ENCODE assay signal across 8 cellular contexts in genomic region chr15:61228025-61228901, GRCh38. TPM values are rescaled to one million over a fixed set of nuclear protein-coding genes. Genes with fewer than 3 reads are reported as not detected.
DNase-seq lines count a peak whose midpoint lies in the region; ATAC-seq, FAIRE-seq and TF ChIP-seq lines count a peak whose summit lies in the region.

No MANE protein-coding gene starts in this region.

- H4K91ac ChIP-seq in H1 (replicated peaks; ENCODE audit: insufficient read length, low read length): no peak overlapping the region

- POLR2A ChIA-PET in H1 (lab: Charles Lee; ENCODE audit: partially characterized antibody) (interaction anchor here (1.6 to 3.3 kb wide), 2 partner anchors 11 to 67 kb away, joined by 3 to 15 read pairs; no protein-coding TSS in a partner anchor), HEK293T (lab: Yijun Ruan, JAX) (no interaction called here)

- no peaks in the 10 kb centered on the region for H3K79me1 ChIP-seq in H1 (ENCODE audit: low read depth, low read length)

- 3% methylated on average over 34 of the region's 63 CpGs; no CpG with 5 or more reads in 1 of the 2 experiments for WGBS in H1 (ENCODE audit: extremely low coverage in 1 of 2, insufficient coverage in 1 of 2, insufficient read length in 1 of 2, insufficient replicate concordance in 2 of 2, low coverage in 1 of 2, low lambda C conversion rate in 2 of 2, missing lambda C conversion rate in 1 of 2), 2 experiments

- no peak overlapping the region for H4K8ac ChIP-seq in H1 (ENCODE audit: extremely low read depth, insufficient read depth, low read length)

- ATAC-seq in mucosa of descending colon (peak; percentile 31), HG02623 (IDR thresholded peaks at IDR 0.05; ENCODE audit: unreplicated experiment) (no peak)

- TF ChIP-seq EP300 in H1 (IDR thresholded peaks at IDR 0.05; ENCODE audit: borderline replicate concordance in 1 of 2, low read depth in 2 of 2, low read length in 2 of 2): no peak

- H2BK20ac ChIP-seq in H1 (ENCODE audit: low read length): no peak overlapping the region

- H2AK5ac ChIP-seq in H1 (ENCODE audit: low read depth, low read length): no peak overlapping the region

- no peak for TF ChIP-seq POLR2A in H1 (IDR thresholded peaks at IDR 0.05; ENCODE audit: control extremely low read depth in 1 of 2, low read depth in 2 of 2, low read length in 2 of 2)

- H3K56ac ChIP-seq in H1 (replicated peaks; ENCODE audit: insufficient read length, low read depth, low read length): no peak overlapping the region

- H3K9ac ChIP-seq in H1 (replicated peaks in 1 of 4; ENCODE audit: extremely low read depth in 1 of 4, low read depth in 3 of 4, low read length in 3 of 4): no peak overlapping the region

- no peak overlapping the region for H3K4ac ChIP-seq in H1 (replicated peaks; ENCODE audit: insufficient read length, low read depth, low read length)

- H4K5ac ChIP-seq in H1 (ENCODE audit: insufficient read length, low read depth, low read length): no peak overlapping the region

- H3K36me3 ChIP-seq in H1 (ENCODE audit: control insufficient read depth in 2 of 4, insufficient read depth in 4 of 4, low read length in 3 of 4): no peaks in the 10 kb centered on the region
- H3K36me3 ChIP-seq in mucosa of descending colon (ENCODE audit: low read depth): no peaks in the 10 kb centered on the region

- H4K20me1 ChIP-seq in H1 (replicated peaks in 1 of 2; ENCODE audit: control insufficient read depth in 1 of 2, insufficient read depth in 2 of 2, low read length in 2 of 2): peaks cover 2 to 4% of the 10 kb centered on the region in 2 experiments

- no peak overlapping the region for H2BK12ac ChIP-seq in H1 (ENCODE audit: low read depth, low read length)

- no peak for TF ChIP-seq CTCF in H1 (IDR thresholded peaks at IDR 0.05; ENCODE audit: control extremely low read depth in 1 of 3, insufficient read depth in 1 of 3, low read depth in 1 of 3, low read length in 3 of 3)
- TF ChIP-seq CTCF in mucosa of descending colon (IDR thresholded peaks at IDR 0.05): no peak

- no peak overlapping the region for H3K14ac ChIP-seq in H1 (ENCODE audit: insufficient read length)

- no peak overlapping the region for H2BK15ac ChIP-seq in H1 (ENCODE audit: low read length)

- CTCF ChIA-PET in H1 (lab: Charles Lee; ENCODE audit: partially characterized antibody): interaction anchor here (1.1 to 3.1 kb wide), 3 partner anchors 12 to 61 kb away, joined by 4 to 8 read pairs (median 6); no protein-coding TSS in a partner anchor
- CTCF ChIA-PET in HEK293T (lab: Yijun Ruan, JAX): interaction anchor here (1.3 kb wide), 1 partner anchor 18 kb away, joined by 3 read pairs; no protein-coding TSS in a partner anchor

- no peak overlapping the region for H3K18ac ChIP-seq in H1 (ENCODE audit: extremely low read depth, low read length)

- intact Hi-C loops in mucosa of descending colon (cut with DNase I, micrococcal nuclease): no loop called here

- H3K79me2 ChIP-seq in H1 (ENCODE audit: control insufficient read depth in 1 of 2, insufficient read depth in 2 of 2, low read length in 2 of 2): peaks cover 0 to 18% of the 10 kb centered on the region in 2 experiments; a peak in 1 of 4 replicates

- H3K9me3 ChIP-seq in H1 (ENCODE audit: insufficient read depth in 2 of 2, low read depth in 1 of 2, low read length in 1 of 2) (no peaks in the 10 kb centered on the region), mucosa of descending colon (no peaks in the 10 kb centered on the region)

- peak overlapping the region; percentile 80 to 83 for H3K4me2 ChIP-seq in H1 (ENCODE audit: insufficient read depth in 1 of 2, low read depth in 2 of 2, low read length in 2 of 2)

- H2BK120ac ChIP-seq in H1 (replicated peaks; ENCODE audit: low read depth, low read length): no peak overlapping the region

- peak overlapping the region; percentile 57 to 75 (median 65) for H3K4me3 ChIP-seq in H1 (ENCODE audit: extremely low read depth in 1 of 4, insufficient read depth in 2 of 4, low read depth in 3 of 4, low read length in 4 of 4)
- no peak overlapping the region for H3K4me3 ChIP-seq in mucosa of descending colon

- H2AFZ ChIP-seq in H1 (ENCODE audit: low read length): no peak overlapping the region

- H3K4me1 ChIP-seq in H1 (replicated peaks in 1 of 4; ENCODE audit: control insufficient read depth in 3 of 4, insufficient read depth in 4 of 4, low read length in 3 of 4) (peaks cover 0 to 14% (median 7%) of the 10 kb centered on the region in 4 experiments; a peak in 5 of 7 replicates), mucosa of descending colon (ENCODE audit: low read depth) (peaks cover 14% of the 10 kb centered on the region)

- no peak overlapping the region for H3K23ac ChIP-seq in H1 (ENCODE audit: insufficient read length)

- no peak for FAIRE-seq in H1 (lab: Jason Lieb, UNC)

- peaks cover 0 to 21% (median 7%) of the 10 kb centered on the region in 4 experiments; a peak in 3 of 7 replicates for H3K27me3 ChIP-seq in H1 (replicated peaks in 1 of 4; ENCODE audit: control insufficient read depth in 3 of 4, extremely low read depth in 1 of 4, insufficient read depth in 3 of 4, low read length in 3 of 4)

- H3K27ac ChIP-seq in H1 (ENCODE audit: low read depth, low read length): no peak overlapping the region

- DNase-seq in DMS53 treated with DMSO at 0.1 percent for 48 hours (lab: John Stamatoyannopoulos, UW; ENCODE audit: unreplicated experiment): peak; percentile 30
- DNase-seq in NCI-H2171 treated with DMSO at 0.1 percent for 48 hours (lab: John Stamatoyannopoulos, UW): peak; percentile 46
- peak in 1 of 2 experiments; percentile 69 for DNase-seq in H1 (ENCODE audit: low read depth in 1 of 2, low spot score in 2 of 2)
- DNase-seq in mucosa of descending colon: peak in 1 of 3 donors; percentile 15
- no peak for DNase-seq in HUDEP-2 (lab: John Stamatoyannopoulos, UW; ENCODE audit: unreplicated experiment in 76 of 76)
- DNase-seq in AML-193 (lab: John Stamatoyannopoulos, UW): no peak
- no peak for DNase-seq in HEK293T (ENCODE audit: extremely low spot score)

- TF ChIP-seq RAD21 in H1 (IDR thresholded peaks at IDR 0.05 in 1 of 2, conservative IDR thresholded peaks at IDR 0.05 in 1 of 2; ENCODE audit: low read depth in 2 of 2, low read length in 2 of 2): no peak

- H3K23me2 ChIP-seq in H1 (ENCODE audit: low read depth, low read length): peaks cover 18% of the 10 kb centered on the region

- H2BK5ac ChIP-seq in H1 (ENCODE audit: low read depth, low read length): no peak overlapping the region

TF ChIP-seq in H1, 55 proteins besides CTCF, POLR2A, EP300 and RAD21 (continues in another document):
- no peak for TF ChIP-seq CHD2 (IDR thresholded peaks at IDR 0.05; ENCODE audit: low read length)
- 0 out of 2 replicates have a peak, but pooled peaks have one; percentile 4 for TF ChIP-seq RBBP5 (IDR thresholded peaks at IDR 0.05; ENCODE audit: borderline replicate concordance, low read depth, low read length)
- TF ChIP-seq CTBP2 (IDR thresholded peaks at IDR 0.05; ENCODE audit: borderline replicate concordance, insufficient read depth, insufficient read length, low read length): no peak
- peak; percentile 32 for TF ChIP-seq KDM4A (IDR thresholded peaks at IDR 0.05; ENCODE audit: low read depth, low read length, severe bottlenecking)
- no peak for TF ChIP-seq HDAC2 (IDR thresholded peaks at IDR 0.05; ENCODE audit: borderline replicate concordance in 1 of 2, low read depth in 2 of 2, low read length in 2 of 2)
- no peak for TF ChIP-seq CREB1 (IDR thresholded peaks at IDR 0.05)

TF ChIP-seq in HEK293T, 16 proteins besides CTCF, POLR2A, EP300 and RAD21:
- TF ChIP-seq FOXA1 (IDR thresholded peaks at IDR 0.05) (no peak), LEF1 (IDR thresholded peaks at IDR 0.05; ENCODE audit: borderline replicate concordance) (no peak), L3MBTL2 (conservative IDR thresholded peaks at IDR 0.05) (no peak), NFRKB (IDR thresholded peaks at IDR 0.05) (no peak), HDGF (IDR thresholded peaks at IDR 0.05; ENCODE audit: borderline replicate concordance) (no peak), SUZ12 (IDR thresholded peaks at IDR 0.05) (no peak), ARNT (IDR thresholded peaks at IDR 0.05) (no peak), ZNF384 (IDR thresholded peaks at IDR 0.05) (no peak)

RNA-seq across cellular contexts. Expression of gene RORA, which starts 0.8 kb away (rescaled TPM):
- 6.5 and 6.9 TPM in 2 replicates for total RNA-seq in H1 (2021; fragmentation: NEBNext Ultra II Directional; extraction: Animal tissue kit (Norgen Biotek cat#: 25700))
- polyA plus RNA-seq in H1 (2011; rRNA removed): 12.7 and 15.7 TPM in 2 replicates
- 11.1 TPM for polyA plus RNA-seq in H1 (2011; cell fraction: cytosol; rRNA removed)
- 48.2 TPM for polyA plus RNA-seq in H1 (2011; cell fraction: nucleus; rRNA removed)
- 3.4 to 4.6 TPM (median 4.3 TPM) in 4 replicates for polyA plus RNA-seq in H1 (2012, experiment 1 of 2)
- 0.09 TPM for polyA plus RNA-seq in H1 (2012, experiment 2 of 2)
- polyA plus RNA-seq in H1 (2013, experiment 1 of 2): 3.1 TPM
- 3.4 TPM for polyA plus RNA-seq in H1 (2013, experiment 2 of 2)
- 52.5 and 85.4 TPM in 2 replicates for polyA minus RNA-seq in H1 (2011; rRNA and poly(A)+ RNA removed)
- polyA minus RNA-seq in H1 (2011; cell fraction: cytosol; rRNA and poly(A)+ RNA removed): 34.4 TPM
- polyA minus RNA-seq in H1 (2011; cell fraction: nucleus; rRNA and poly(A)+ RNA removed): 90.0 TPM
- total RNA-seq in mucosa of descending colon: 10 to 100 TPM in 1 of 3 donors, 1 to 10 TPM in 2; 8.1 to 29.5 (median 9.8) TPM

Comparison
In these comparisons a context has a peak if more than half of its experiments do, and no peak if none do; other contexts are left out.
1. DNase-seq: peak in DMS53 treated with DMSO at 0.1 percent for 48 hours (single experiment) and NCI-H2171 treated with DMSO at 0.1 percent for 48 hours (single experiment); none in HUDEP-2 (0 of 76), AML-193 (0 of 2) and HEK293T (single experiment).